2 cellular contexts compared by ENCODE assay signal in the genomic region with DNA sequence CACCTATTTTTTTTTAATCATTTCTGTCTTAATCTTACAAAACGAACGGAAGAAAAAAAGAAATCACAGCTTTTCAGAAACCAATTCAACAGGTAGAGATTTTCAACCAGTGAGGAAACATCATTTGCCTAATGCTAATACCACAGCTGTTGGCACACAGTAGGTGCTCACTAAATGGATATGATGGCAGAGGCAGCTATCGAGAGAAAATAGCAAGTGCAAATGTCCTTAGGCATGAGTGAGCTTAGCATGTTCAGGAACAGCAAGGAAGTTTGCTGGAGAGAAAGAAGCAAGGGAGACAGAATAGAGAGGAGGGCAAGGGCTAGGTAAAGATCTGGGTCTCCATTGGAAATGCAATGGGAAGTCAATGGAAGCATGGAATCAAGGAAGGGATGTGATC.
TF ChIP-seq lines count a peak whose summit lies in the region.

No MANE protein-coding gene starts in this region.

TF ChIP-seq in A549, 52 proteins besides CTCF, POLR2A, EP300 and RAD21 (continued from another document):
- TF ChIP-seq, protein P1, sequence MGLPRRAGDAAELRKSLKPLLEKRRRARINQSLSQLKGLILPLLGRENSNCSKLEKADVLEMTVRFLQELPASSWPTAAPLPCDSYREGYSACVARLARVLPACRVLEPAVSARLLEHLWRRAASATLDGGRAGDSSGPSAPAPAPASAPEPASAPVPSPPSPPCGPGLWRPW (IDR thresholded peaks at IDR 0.05), result no peak
- TF ChIP-seq BHLHE40 (IDR thresholded peaks at IDR 0.05; ENCODE audit: low read depth, low read length), result no peak
- TF ChIP-seq NFE2L2 (conservative IDR thresholded peaks at IDR 0.05; ENCODE audit: low read length), result no peak

TF ChIP-seq in SK-N-SH, 30 proteins besides CTCF, POLR2A, EP300 and RAD21 (continued from another document):
- TF ChIP-seq, protein P2, sequence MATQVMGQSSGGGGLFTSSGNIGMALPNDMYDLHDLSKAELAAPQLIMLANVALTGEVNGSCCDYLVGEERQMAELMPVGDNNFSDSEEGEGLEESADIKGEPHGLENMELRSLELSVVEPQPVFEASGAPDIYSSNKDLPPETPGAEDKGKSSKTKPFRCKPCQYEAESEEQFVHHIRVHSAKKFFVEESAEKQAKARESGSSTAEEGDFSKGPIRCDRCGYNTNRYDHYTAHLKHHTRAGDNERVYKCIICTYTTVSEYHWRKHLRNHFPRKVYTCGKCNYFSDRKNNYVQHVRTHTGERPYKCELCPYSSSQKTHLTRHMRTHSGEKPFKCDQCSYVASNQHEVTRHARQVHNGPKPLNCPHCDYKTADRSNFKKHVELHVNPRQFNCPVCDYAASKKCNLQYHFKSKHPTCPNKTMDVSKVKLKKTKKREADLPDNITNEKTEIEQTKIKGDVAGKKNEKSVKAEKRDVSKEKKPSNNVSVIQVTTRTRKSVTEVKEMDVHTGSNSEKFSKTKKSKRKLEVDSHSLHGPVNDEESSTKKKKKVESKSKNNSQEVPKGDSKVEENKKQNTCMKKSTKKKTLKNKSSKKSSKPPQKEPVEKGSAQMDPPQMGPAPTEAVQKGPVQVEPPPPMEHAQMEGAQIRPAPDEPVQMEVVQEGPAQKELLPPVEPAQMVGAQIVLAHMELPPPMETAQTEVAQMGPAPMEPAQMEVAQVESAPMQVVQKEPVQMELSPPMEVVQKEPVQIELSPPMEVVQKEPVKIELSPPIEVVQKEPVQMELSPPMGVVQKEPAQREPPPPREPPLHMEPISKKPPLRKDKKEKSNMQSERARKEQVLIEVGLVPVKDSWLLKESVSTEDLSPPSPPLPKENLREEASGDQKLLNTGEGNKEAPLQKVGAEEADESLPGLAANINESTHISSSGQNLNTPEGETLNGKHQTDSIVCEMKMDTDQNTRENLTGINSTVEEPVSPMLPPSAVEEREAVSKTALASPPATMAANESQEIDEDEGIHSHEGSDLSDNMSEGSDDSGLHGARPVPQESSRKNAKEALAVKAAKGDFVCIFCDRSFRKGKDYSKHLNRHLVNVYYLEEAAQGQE (IDR thresholded peaks at IDR 0.05; ENCODE audit: low read depth, low read length), result no peak
- no peak for TF ChIP-seq FOSL2 (IDR thresholded peaks at IDR 0.05; ENCODE audit: borderline replicate concordance, low read depth)
- TF ChIP-seq YY1 (IDR thresholded peaks at IDR 0.05; ENCODE audit: low read depth), result no peak
- no peak for TF ChIP-seq TCF12 (IDR thresholded peaks at IDR 0.05)
- TF ChIP-seq MXI1 (IDR thresholded peaks at IDR 0.05; ENCODE audit: low read depth, low read length), result no peak
